ENCODE assay signal across 8 cellular contexts in the genomic region with DNA sequence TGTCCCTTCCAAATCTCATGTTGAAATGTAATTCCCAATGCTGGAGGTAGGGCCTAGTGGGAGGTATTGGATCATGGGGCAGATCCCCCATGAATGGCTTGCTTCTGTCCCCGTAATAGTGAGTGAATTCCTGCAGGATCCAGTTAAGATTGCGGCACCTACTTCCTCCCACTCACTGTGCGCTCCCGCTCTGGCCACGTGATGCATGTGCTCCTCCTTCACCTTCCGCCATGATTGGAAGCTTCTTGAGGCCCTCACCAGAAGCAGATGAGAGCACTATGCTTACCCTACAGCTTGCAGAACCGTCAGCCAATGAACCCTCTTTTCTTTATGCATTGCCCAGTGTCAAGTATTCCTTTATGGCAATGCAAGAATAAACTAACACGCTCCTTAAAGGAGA.
"Had no signal": no experiment of that assay in that cellular context is flagged by ENCODE, and none has a peak within 500 bp of the region (broad histone marks: within the 10 kb centered on the region; RNA-seq: fewer than 3 reads in every experiment).

No MANE protein-coding gene starts in this region.

- H3K4me3 ChIP-seq: GM12878 had no signal

- DNase-seq: GDM1, GF-D8 had no signal

- FAIRE-seq: G401.6, GM12878, GM12891, GM12892, GM18507, GM19239 had no signal

- ATAC-seq: GM12878 had no signal
